ENCODE assay signal across 8 cellular contexts in the genomic region with DNA sequence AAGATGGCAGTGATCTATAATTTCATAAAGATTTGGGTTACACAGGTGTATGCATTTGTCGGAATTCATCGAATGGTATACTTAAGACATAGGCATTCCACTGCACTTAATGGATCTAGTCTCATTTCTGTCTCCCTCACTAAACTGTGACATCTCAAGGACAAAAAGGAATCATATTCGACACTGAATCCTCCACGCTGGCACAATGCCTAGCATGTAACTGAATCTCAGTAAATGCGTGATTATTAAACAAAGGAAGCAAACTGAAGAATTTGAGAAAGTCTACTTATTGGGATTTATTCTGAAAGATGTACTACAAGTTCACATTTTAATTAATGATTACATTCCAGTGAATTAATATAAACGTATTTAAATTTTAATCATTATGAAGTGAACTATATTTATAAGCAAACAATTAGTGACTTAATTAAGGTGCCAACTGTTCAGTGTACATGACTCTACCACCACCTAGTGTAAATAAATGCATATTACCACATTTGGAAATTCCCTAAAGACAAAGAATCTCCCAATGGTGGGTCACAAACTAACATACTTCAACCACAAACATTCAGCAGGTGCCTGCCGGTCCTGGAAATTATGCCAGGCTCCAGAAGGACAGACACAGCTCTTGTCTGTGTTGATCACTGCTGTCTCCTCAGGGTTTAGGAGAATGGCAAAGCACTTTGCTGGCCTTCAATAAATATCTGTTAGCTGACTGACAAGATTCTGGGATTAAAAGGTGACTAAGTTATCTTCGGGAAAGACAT. TPM values are rescaled to one million over a fixed set of nuclear protein-coding genes. Genes with fewer than 3 reads are reported as not detected.
A peak's percentile ranks its signal among the peaks of the same experiment; 100 is the strongest.
DNase-seq lines count a peak whose midpoint lies in the region; ATAC-seq and TF ChIP-seq lines count a peak whose summit lies in the region.

No MANE protein-coding gene starts in this region.

- 57% methylated on average over 8 of the region's 8 CpGs for WGBS in right cardiac atrium
- WGBS in gastroesophageal sphincter (ENCODE audit: low coverage in 1 of 2), 2 donors: 56 to 61% methylated on average over 7 to 8 of the region's 8 CpGs

- TF ChIP-seq EP300 in gastroesophageal sphincter (IDR thresholded peaks at IDR 0.05): no peak

- H3K27ac Mint-ChIP-seq in T-helper 17 cell: no peak overlapping the region

- ATAC-seq in Right ventricle myocardium superior (ENCODE audit: poor library complexity) (peak; percentile 53), right cardiac atrium (no peak), SK-N-SH treated with all-trans-retinoic acid at 6 μM for 48 hours (peak; percentile 72), gastroesophageal sphincter (no peak), GM19452 (IDR thresholded peaks at IDR 0.05; ENCODE audit: unreplicated experiment) (no peak), T-helper 17 cell (no peak)

- no peak overlapping the region for H3K27ac ChIP-seq in right cardiac atrium (ENCODE audit: low read length)
- no peak overlapping the region for H3K27ac ChIP-seq in gastroesophageal sphincter
- H3K27ac ChIP-seq in skeletal muscle tissue (ENCODE audit: low read depth, low read length): no peak overlapping the region

- no peaks in the 10 kb centered on the region for H3K36me3 ChIP-seq in gastroesophageal sphincter
- H3K36me3 ChIP-seq in skeletal muscle tissue (ENCODE audit: control insufficient read depth in 3 of 3, insufficient read depth in 3 of 3, low read length in 3 of 3): no peaks in the 10 kb centered on the region

- TF ChIP-seq CTCF in gastroesophageal sphincter (IDR thresholded peaks at IDR 0.05): peak; percentile 31 to 73 (median 58)

- H3K9me3 ChIP-seq in right cardiac atrium (ENCODE audit: control insufficient read depth, low read length) (no peaks in the 10 kb centered on the region), gastroesophageal sphincter (no peaks in the 10 kb centered on the region), skeletal muscle tissue (ENCODE audit: control insufficient read depth in 3 of 3, low read length in 3 of 3) (no peaks in the 10 kb centered on the region), T-helper 17 cell (ENCODE audit: control insufficient read depth, low read length, poor library complexity, severe bottlenecking) (peaks cover 2% of the 10 kb centered on the region)

- intact Hi-C loops in Right ventricle myocardium superior (cut with DNase I) (loop anchor here (10.0 kb wide), 1 partner anchor 436 kb away; no protein-coding TSS in a partner anchor), right cardiac atrium (cut with DNase I) (loop anchor here in 1 of 4 donors (5.0 kb wide), 1 partner anchor 1298 kb away; a partner anchor contains a TSS)

- no peak overlapping the region for H3K4me3 Mint-ChIP-seq in T-helper 17 cell

- peaks cover 13% of the 10 kb centered on the region for H3K4me1 Mint-ChIP-seq in T-helper 17 cell

- DNase-seq in Right ventricle myocardium superior (no peak), right cardiac atrium (no peak), NCI-H1092 (lab: John Stamatoyannopoulos, UW) (peak; percentile 31), T-helper 17 cell (no peak)

- no peak overlapping the region for H3K4me3 ChIP-seq in right cardiac atrium (ENCODE audit: low read length)
- H3K4me3 ChIP-seq in gastroesophageal sphincter: no peak overlapping the region
- H3K4me3 ChIP-seq in skeletal muscle tissue (ENCODE audit: low read length in 3 of 3): peak overlapping the region in 1 of 3 donors; percentile 30

- H3K9ac ChIP-seq in skeletal muscle tissue (ENCODE audit: low read depth in 1 of 3, low read length in 3 of 3): peak overlapping the region in 2 of 3 donors; percentile 27 to 42

- no peaks in the 10 kb centered on the region for H3K27me3 ChIP-seq in right cardiac atrium (ENCODE audit: control insufficient read depth, insufficient read depth)
- no peaks in the 10 kb centered on the region for H3K27me3 ChIP-seq in gastroesophageal sphincter
- no peaks in the 10 kb centered on the region for H3K27me3 ChIP-seq in skeletal muscle tissue (ENCODE audit: control insufficient read depth in 3 of 3, insufficient read depth in 3 of 3, low read length in 3 of 3)

- H3K27me3 Mint-ChIP-seq in T-helper 17 cell: no peaks in the 10 kb centered on the region

- no peak for TF ChIP-seq POLR2A in gastroesophageal sphincter (IDR thresholded peaks at IDR 0.05)

- H3K36me3 Mint-ChIP-seq in T-helper 17 cell (ENCODE audit: low read depth): peaks cover 3% of the 10 kb centered on the region

- H3K4me1 ChIP-seq in right cardiac atrium (ENCODE audit: control insufficient read depth, insufficient read depth, low read length) (no peaks in the 10 kb centered on the region), gastroesophageal sphincter (peaks cover 0 to 52% (median 0%) of the 10 kb centered on the region in 3 donors), skeletal muscle tissue (ENCODE audit: control insufficient read depth in 3 of 3, insufficient read depth in 3 of 3, low read length in 3 of 3) (peaks cover 7 to 14% (median 13%) of the 10 kb centered on the region in 3 donors)

TF ChIP-seq in SK-N-SH treated with all-trans-retinoic acid at 6 μM for 48 hours, 23 proteins besides CTCF, POLR2A, EP300 and RAD21:
- no peak for TF ChIP-seq BACH2 (CRISPR knock-in tag; IDR thresholded peaks at IDR 0.05; ENCODE audit: borderline replicate concordance)
- TF ChIP-seq, protein P1, sequence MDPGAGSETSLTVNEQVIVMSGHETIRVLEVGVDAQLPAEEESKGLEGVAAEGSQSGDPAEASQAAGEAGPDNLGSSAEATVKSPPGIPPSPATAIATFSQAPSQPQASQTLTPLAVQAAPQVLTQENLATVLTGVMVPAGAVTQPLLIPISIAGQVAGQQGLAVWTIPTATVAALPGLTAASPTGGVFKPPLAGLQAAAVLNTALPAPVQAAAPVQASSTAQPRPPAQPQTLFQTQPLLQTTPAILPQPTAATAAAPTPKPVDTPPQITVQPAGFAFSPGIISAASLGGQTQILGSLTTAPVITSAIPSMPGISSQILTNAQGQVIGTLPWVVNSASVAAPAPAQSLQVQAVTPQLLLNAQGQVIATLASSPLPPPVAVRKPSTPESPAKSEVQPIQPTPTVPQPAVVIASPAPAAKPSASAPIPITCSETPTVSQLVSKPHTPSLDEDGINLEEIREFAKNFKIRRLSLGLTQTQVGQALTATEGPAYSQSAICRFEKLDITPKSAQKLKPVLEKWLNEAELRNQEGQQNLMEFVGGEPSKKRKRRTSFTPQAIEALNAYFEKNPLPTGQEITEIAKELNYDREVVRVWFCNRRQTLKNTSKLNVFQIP (CRISPR knock-in tag; IDR thresholded peaks at IDR 0.05; ENCODE audit: borderline replicate concordance, low read depth): no peak; the same call in 1 of the 2 replicates
- TF ChIP-seq ZNF8 (CRISPR knock-in tag; IDR thresholded peaks at IDR 0.05): no peak
- TF ChIP-seq SNAI2 (CRISPR knock-in tag; IDR thresholded peaks at IDR 0.05): no peak
- no peak for TF ChIP-seq ESRRG (CRISPR knock-in tag; IDR thresholded peaks at IDR 0.05)
- no peak for TF ChIP-seq ZNF565 (CRISPR knock-in tag; conservative IDR thresholded peaks at IDR 0.05; ENCODE audit: low read depth)
- no peak for TF ChIP-seq ZNF70 (CRISPR knock-in tag; IDR thresholded peaks at IDR 0.05)
- no peak for TF ChIP-seq ISL1 (CRISPR knock-in tag; IDR thresholded peaks at IDR 0.05)
- TF ChIP-seq, protein P2, sequence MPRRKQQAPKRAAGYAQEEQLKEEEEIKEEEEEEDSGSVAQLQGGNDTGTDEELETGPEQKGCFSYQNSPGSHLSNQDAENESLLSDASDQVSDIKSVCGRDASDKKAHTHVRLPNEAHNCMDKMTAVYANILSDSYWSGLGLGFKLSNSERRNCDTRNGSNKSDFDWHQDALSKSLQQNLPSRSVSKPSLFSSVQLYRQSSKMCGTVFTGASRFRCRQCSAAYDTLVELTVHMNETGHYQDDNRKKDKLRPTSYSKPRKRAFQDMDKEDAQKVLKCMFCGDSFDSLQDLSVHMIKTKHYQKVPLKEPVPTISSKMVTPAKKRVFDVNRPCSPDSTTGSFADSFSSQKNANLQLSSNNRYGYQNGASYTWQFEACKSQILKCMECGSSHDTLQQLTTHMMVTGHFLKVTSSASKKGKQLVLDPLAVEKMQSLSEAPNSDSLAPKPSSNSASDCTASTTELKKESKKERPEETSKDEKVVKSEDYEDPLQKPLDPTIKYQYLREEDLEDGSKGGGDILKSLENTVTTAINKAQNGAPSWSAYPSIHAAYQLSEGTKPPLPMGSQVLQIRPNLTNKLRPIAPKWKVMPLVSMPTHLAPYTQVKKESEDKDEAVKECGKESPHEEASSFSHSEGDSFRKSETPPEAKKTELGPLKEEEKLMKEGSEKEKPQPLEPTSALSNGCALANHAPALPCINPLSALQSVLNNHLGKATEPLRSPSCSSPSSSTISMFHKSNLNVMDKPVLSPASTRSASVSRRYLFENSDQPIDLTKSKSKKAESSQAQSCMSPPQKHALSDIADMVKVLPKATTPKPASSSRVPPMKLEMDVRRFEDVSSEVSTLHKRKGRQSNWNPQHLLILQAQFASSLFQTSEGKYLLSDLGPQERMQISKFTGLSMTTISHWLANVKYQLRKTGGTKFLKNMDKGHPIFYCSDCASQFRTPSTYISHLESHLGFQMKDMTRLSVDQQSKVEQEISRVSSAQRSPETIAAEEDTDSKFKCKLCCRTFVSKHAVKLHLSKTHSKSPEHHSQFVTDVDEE (CRISPR knock-in tag; IDR thresholded peaks at IDR 0.05): no peak
- no peak for TF ChIP-seq RARB (CRISPR knock-in tag; IDR thresholded peaks at IDR 0.05)
- no peak for TF ChIP-seq GLIS3 (CRISPR knock-in tag; IDR thresholded peaks at IDR 0.05)
- no peak for TF ChIP-seq TCF4 (CRISPR knock-in tag; IDR thresholded peaks at IDR 0.05; ENCODE audit: borderline replicate concordance)
- no peak for TF ChIP-seq CSDC2 (CRISPR knock-in tag; IDR thresholded peaks at IDR 0.05)

RNA-seq across cellular contexts. Expression of a gene that starts 56.4 kb away (rescaled TPM):
- total RNA-seq in Right ventricle myocardium superior (9.4 TPM), right cardiac atrium (10 to 100 TPM in 2 of 4 donors, 1 to 10 TPM in 2; 9.1 to 11.6 (median 10.0) TPM), gastroesophageal sphincter (10 to 100 TPM; 11.6 to 26.9 (median 18.3) TPM), skeletal muscle tissue (23.5 TPM), T-helper 17 cell (10 to 100 TPM; 28.6 to 31.5 TPM)
- 6.8 TPM for polyA plus RNA-seq in right cardiac atrium

Comparison
In these comparisons a context has a peak if more than half of its experiments do, and no peak if none do; other contexts are left out.
1. ATAC-seq: peak in Right ventricle myocardium superior (single experiment) and SK-N-SH treated with all-trans-retinoic acid at 6 μM for 48 hours (single experiment); none in right cardiac atrium (0 of 2), gastroesophageal sphincter (single experiment), GM19452 (single experiment) and T-helper 17 cell (single experiment).